10 cellular contexts compared by ENCODE assay signal in the genomic region with DNA sequence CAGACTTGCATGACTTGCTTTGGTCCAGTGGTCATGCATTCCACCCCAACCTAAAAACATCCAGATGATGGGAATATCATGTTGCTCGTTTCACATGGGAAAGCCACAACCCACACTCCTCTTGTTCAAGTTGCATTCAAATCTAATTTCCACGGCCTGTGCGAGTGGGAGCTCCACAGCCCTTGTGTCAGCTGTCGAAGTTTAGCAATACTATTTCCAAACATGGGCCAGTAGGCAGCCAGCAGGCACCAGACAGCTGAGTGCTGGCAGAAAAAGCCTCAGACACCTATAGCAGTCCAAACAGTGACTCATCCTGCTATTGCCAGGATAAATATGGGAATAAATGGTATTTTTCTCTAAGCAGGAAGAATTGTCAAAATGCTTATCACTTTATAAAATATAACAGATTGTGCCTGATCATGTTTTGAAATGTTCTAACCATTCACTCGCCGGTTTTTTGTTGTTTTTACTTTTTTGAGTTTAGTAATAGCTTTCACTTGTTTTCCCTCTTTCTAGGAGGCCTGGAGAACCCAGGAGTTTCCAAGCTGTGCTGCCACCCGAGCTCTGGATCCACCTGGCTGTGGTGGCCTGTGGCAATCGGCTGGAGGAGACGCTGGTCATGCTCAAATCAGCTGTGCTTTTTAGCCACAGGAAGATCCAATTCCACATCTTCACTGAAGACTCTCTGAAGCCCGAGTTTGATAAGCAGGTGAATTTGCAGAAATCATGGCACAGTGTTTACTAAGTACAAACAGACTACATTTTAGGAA.
A peak's percentile ranks its signal among the peaks of the same experiment; 100 is the strongest.
DNase-seq lines count a peak whose midpoint lies in the region; ATAC-seq and TF ChIP-seq lines count a peak whose summit lies in the region.
"Had no signal": no experiment of that assay in that cellular context is flagged by ENCODE, and none has a peak within 500 bp of the region (broad histone marks: within the 10 kb centered on the region; RNA-seq: fewer than 3 reads in every experiment).

No MANE protein-coding gene starts in this region.

- H3K4me1 Mint-ChIP-seq in nephron = peaks cover 61% of the 10 kb centered on the region
- no peaks in the 10 kb centered on the region for H3K4me1 Mint-ChIP-seq in effector memory CD8-positive, alpha-beta T cell (ENCODE audit: low read depth in 2 of 2)
- H3K4me1 Mint-ChIP-seq: naive B cell had no signal

- in situ Hi-C loops in ACHN (cut with HindIII; ENCODE audit: low pct_ligation_motif_present, low pct_unique_long_range_greater_than_20kb, low sequenced_read_pairs) = no loop called here

- TF ChIP-seq CTCF in nephron (IDR thresholded peaks at IDR 0.05; ENCODE audit: unreplicated experiment in 3 of 3) = no peak

- peak overlapping the region; percentile 67 to 72 (median 70) for H3K27ac Mint-ChIP-seq in nephron
- no peak overlapping the region for H3K27ac Mint-ChIP-seq in effector memory CD8-positive, alpha-beta T cell
- H3K27ac Mint-ChIP-seq: CD4-positive, CD25-positive, alpha-beta regulatory T cell; naive B cell had no signal

- peak overlapping the region in 1 of 3 experiments; percentile 27 for H3K4me3 Mint-ChIP-seq in nephron
- H3K4me3 Mint-ChIP-seq in effector memory CD8-positive, alpha-beta T cell = no peak overlapping the region
- H3K4me3 Mint-ChIP-seq: CD4-positive, CD25-positive, alpha-beta regulatory T cell; naive B cell had no signal

- H3K9me3 Mint-ChIP-seq in nephron = no peaks in the 10 kb centered on the region
- H3K9me3 Mint-ChIP-seq in effector memory CD8-positive, alpha-beta T cell = no peaks in the 10 kb centered on the region
- H3K9me3 Mint-ChIP-seq: CD4-positive, CD25-positive, alpha-beta regulatory T cell; naive B cell had no signal

- H3K36me3 Mint-ChIP-seq in nephron (ENCODE audit: low read depth) = peaks cover 24% of the 10 kb centered on the region
- peaks cover 3% of the 10 kb centered on the region for H3K36me3 Mint-ChIP-seq in effector memory CD8-positive, alpha-beta T cell (ENCODE audit: insufficient read depth)
- H3K36me3 Mint-ChIP-seq: CD4-positive, CD25-positive, alpha-beta regulatory T cell; naive B cell had no signal

- no peaks in the 10 kb centered on the region for H3K27me3 Mint-ChIP-seq in nephron (ENCODE audit: low read depth)
- H3K27me3 Mint-ChIP-seq in effector memory CD8-positive, alpha-beta T cell = peaks cover 18 to 34% of the 10 kb centered on the region in 2 donors

- DNase-seq in ACHN (peak; percentile 8), NCI-H446 treated with DMSO at 0.1 percent for 48 hours (lab: John Stamatoyannopoulos, UW) (peak; percentile 66), fibroblast of peridontal ligament (ENCODE audit: extremely low read depth) (peak; percentile 97), NCI-H748 (lab: John Stamatoyannopoulos, UW; ENCODE audit: unreplicated experiment) (no peak), T1000 (lab: John Stamatoyannopoulos, UW) (no peak)
- no peak for DNase-seq in effector memory CD8-positive, alpha-beta T cell
- DNase-seq: CD4-positive, CD25-positive, alpha-beta regulatory T cell; naive B cell had no signal

- no peak for ATAC-seq in effector memory CD8-positive, alpha-beta T cell (replicated peaks)
- no peak for ATAC-seq in HG03039 (IDR thresholded peaks at IDR 0.05; ENCODE audit: unreplicated experiment)

Comparison
In these comparisons a context has a peak if more than half of its experiments do, and no peak if none do; other contexts are left out.
1. DNase-seq: peak in ACHN (single experiment), NCI-H446 treated with DMSO at 0.1 percent for 48 hours (single experiment) and fibroblast of peridontal ligament (single experiment); none in effector memory CD8-positive, alpha-beta T cell (0 of 3), NCI-H748 (single experiment) and T1000 (single experiment).
2. H3K27ac Mint-ChIP-seq: peak in nephron (3 of 3); none in effector memory CD8-positive, alpha-beta T cell (0 of 2).